Comparison of ENCODE assay signal across 8 cellular contexts in the genomic region with DNA sequence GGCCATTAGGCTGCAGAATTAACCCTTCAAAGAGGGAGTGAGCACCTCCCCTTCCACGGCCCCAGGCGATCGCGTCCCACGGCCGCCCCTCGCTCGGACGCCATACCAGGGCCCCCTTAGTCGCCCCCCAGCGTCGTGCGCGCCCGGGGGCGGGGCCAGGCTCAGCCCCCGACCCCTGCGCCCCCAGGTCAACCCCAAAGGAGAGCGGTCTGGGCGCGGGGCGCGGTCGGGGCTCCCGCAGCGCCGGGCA. TPM values are rescaled to one million over a fixed set of nuclear protein-coding genes. Genes with fewer than 3 reads are reported as not detected.
DNase-seq lines count a peak whose midpoint lies in the region; ATAC-seq, FAIRE-seq and TF ChIP-seq lines count a peak whose summit lies in the region.

No MANE protein-coding gene starts in this region.

- H3K27ac Mint-ChIP-seq in activated naive CD8-positive, alpha-beta T cell treated with anti-CD3 and anti-CD28 coated beads, Interleukin-2, amount 50 U/mL, for 24 hours: peak overlapping the region; percentile 91

- H3K9ac ChIP-seq in kidney (ENCODE audit: low read length in 2 of 2) (peak overlapping the region; percentile 77 to 92), subcutaneous abdominal adipose tissue (ENCODE audit: low read length in 5 of 5) (peak overlapping the region in 4 of 5 donors; percentile 83 to 95 (median 86))

- no peak for TF ChIP-seq CTCF in kidney (IDR thresholded peaks at IDR 0.05; ENCODE audit: borderline replicate concordance, extremely low read depth, insufficient read depth)

- no peaks in the 10 kb centered on the region for H3K27me3 ChIP-seq in subcutaneous abdominal adipose tissue (ENCODE audit: control insufficient read depth in 5 of 5, insufficient read depth in 4 of 5, low read length in 5 of 5)

- DNase-seq in NCI-H748 (lab: John Stamatoyannopoulos, UW; ENCODE audit: unreplicated experiment) (peak; percentile 59), NCI-H748 treated with DMSO at 0.1 percent for 48 hours (lab: John Stamatoyannopoulos, UW) (no peak), kidney (no peak), H54 (ENCODE audit: insufficient read length, low spot score) (no peak), NCI-H226 (no peak), GF-D8 (lab: John Stamatoyannopoulos, UW) (no peak)
- no peak for DNase-seq in activated naive CD8-positive, alpha-beta T cell treated with anti-CD3 and anti-CD28 coated beads, Interleukin-2, amount 50 U/mL, for 24 hours

- peaks cover under 1% of the 10 kb centered on the region for H3K27me3 Mint-ChIP-seq in activated naive CD8-positive, alpha-beta T cell treated with anti-CD3 and anti-CD28 coated beads, Interleukin-2, amount 50 U/mL, for 24 hours

- no peaks in the 10 kb centered on the region for H3K9me3 Mint-ChIP-seq in activated naive CD8-positive, alpha-beta T cell treated with anti-CD3 and anti-CD28 coated beads, Interleukin-2, amount 50 U/mL, for 24 hours

- H3K36me3 Mint-ChIP-seq in activated naive CD8-positive, alpha-beta T cell treated with anti-CD3 and anti-CD28 coated beads, Interleukin-2, amount 50 U/mL, for 24 hours (ENCODE audit: low read depth): peaks cover 3% of the 10 kb centered on the region

- H3K4me1 Mint-ChIP-seq in activated naive CD8-positive, alpha-beta T cell treated with anti-CD3 and anti-CD28 coated beads, Interleukin-2, amount 50 U/mL, for 24 hours: peaks cover 75% of the 10 kb centered on the region

- peak overlapping the region; percentile 98 to 99 for H3K27ac ChIP-seq in kidney (ENCODE audit: low read depth in 2 of 2, low read length in 2 of 2)
- peak overlapping the region; percentile 95 for H3K27ac ChIP-seq in subcutaneous abdominal adipose tissue (ENCODE audit: low read depth, low read length)

- TF ChIP-seq POLR2A in H54 (IDR thresholded peaks at IDR 0.05; ENCODE audit: low read depth, low read length): no peak

- no peak for ATAC-seq in activated naive CD8-positive, alpha-beta T cell treated with anti-CD3 and anti-CD28 coated beads, Interleukin-2, amount 50 U/mL, for 24 hours

- H3K4me1 ChIP-seq in kidney (ENCODE audit: control insufficient read depth in 1 of 2, insufficient read depth in 1 of 2, low read depth in 1 of 2, low read length in 2 of 2) (peaks cover 15 to 44% of the 10 kb centered on the region in 2 donors), subcutaneous abdominal adipose tissue (ENCODE audit: control insufficient read depth in 5 of 5, insufficient read depth in 5 of 5, low read length in 5 of 5) (peaks cover 14 to 73% (median 60%) of the 10 kb centered on the region in 5 donors)

- H3K36me3 ChIP-seq in kidney (ENCODE audit: control insufficient read depth in 1 of 2, insufficient read depth in 2 of 2, low read length in 2 of 2) (no peaks in the 10 kb centered on the region), subcutaneous abdominal adipose tissue (ENCODE audit: control insufficient read depth in 5 of 5, insufficient read depth in 5 of 5, low read length in 5 of 5) (no peaks in the 10 kb centered on the region)

- FAIRE-seq in kidney (lab: Jason Lieb, UNC) (no peak), H54 (lab: Jason Lieb, UNC) (no peak)

- intact Hi-C loops in kidney (cut with DNase I): no loop called here

- no peaks in the 10 kb centered on the region for H3K9me3 ChIP-seq in kidney (ENCODE audit: control insufficient read depth in 1 of 2, low read length in 2 of 2)
- H3K9me3 ChIP-seq in subcutaneous abdominal adipose tissue (ENCODE audit: control insufficient read depth in 5 of 5, low read length in 5 of 5): no peaks in the 10 kb centered on the region

- peak overlapping the region; percentile 77 to 91 for H3K4me3 ChIP-seq in kidney (ENCODE audit: low read length in 2 of 2)
- peak overlapping the region in 4 of 5 donors; percentile 81 to 89 (median 86) for H3K4me3 ChIP-seq in subcutaneous abdominal adipose tissue (ENCODE audit: low read depth in 1 of 5, low read length in 5 of 5)

- peak overlapping the region; percentile 89 for H3K4me3 Mint-ChIP-seq in activated naive CD8-positive, alpha-beta T cell treated with anti-CD3 and anti-CD28 coated beads, Interleukin-2, amount 50 U/mL, for 24 hours

RNA-seq across cellular contexts. Expression of a gene that starts 0.4 kb away (rescaled TPM):
- 64.8 TPM for total RNA-seq in kidney
- 23.2 TPM for polyA plus RNA-seq in kidney (ENCODE audit: insufficient read depth, low read depth, low replicate concordance)

RNA-seq across cellular contexts. Expression of a gene that starts 2.2 kb away (rescaled TPM):
- total RNA-seq in kidney: not detected
- polyA plus RNA-seq in kidney (ENCODE audit: insufficient read depth, low read depth, low replicate concordance): not detected

RNA-seq across cellular contexts. Expression of a gene that starts 5.1 kb away (rescaled TPM):
- 133 TPM for total RNA-seq in kidney
- 18.6 TPM for polyA plus RNA-seq in kidney (ENCODE audit: insufficient read depth, low read depth, low replicate concordance)

RNA-seq across cellular contexts. Expression of a gene that starts 34.2 kb away (rescaled TPM):
- total RNA-seq in kidney: 11.9 TPM
- polyA plus RNA-seq in kidney (ENCODE audit: insufficient read depth, low read depth, low replicate concordance): 19.3 TPM

RNA-seq across cellular contexts. Expression of a gene that starts 39.8 kb away (rescaled TPM):
- total RNA-seq in kidney: 1.4 TPM
- 7.7 TPM for polyA plus RNA-seq in kidney (ENCODE audit: insufficient read depth, low read depth, low replicate concordance)
